33 cellular contexts compared by ENCODE assay signal in the genomic region with DNA sequence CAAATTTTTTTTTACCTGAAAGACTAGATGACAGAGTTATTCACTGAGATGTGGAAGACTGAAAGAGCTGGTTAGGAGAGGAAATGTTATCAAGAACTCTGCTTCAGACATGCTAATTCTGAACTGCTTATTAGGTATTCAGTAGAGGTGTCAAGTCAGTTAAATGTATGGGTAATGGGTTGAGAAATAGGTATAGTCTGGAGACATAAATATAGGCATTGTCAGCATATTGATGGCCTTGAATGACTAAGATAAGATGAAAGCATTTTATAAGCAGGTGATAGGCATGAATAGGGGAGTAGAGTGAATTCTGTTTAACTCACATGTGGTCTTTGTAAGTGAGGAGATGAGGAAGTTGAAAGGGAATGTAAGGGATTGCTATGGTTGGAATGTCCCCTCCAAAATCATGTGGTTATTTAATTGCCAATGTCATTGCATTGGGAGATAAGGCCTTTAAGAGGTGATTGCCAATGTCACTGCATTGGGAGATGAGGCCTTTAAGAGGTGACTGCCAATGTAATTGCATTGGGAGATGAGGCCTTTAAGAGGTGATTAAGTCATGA.
"Had no signal": no experiment of that assay in that cellular context is flagged by ENCODE, and none has a peak within 500 bp of the region (broad histone marks: within the 10 kb centered on the region; RNA-seq: fewer than 3 reads in every experiment).

No MANE protein-coding gene starts in this region.

- DNase-seq: activated CD4-positive, alpha-beta memory T cell treated with anti-CD3 and anti-CD28 coated beads for 36 hours; activated CD4-positive, alpha-beta T cell treated with anti-CD3 and anti-CD28 coated beads for 36 hours; activated CD4-positive, alpha-beta T cell treated with anti-CD3 and anti-CD28 coated beads, Interleukin-2, amount 10 ng/mL, durations not matched to agents 24 days and 14 days; activated CD4-positive, CD25-positive, alpha-beta regulatory T cell; activated CD4-positive, CD25-positive, alpha-beta regulatory T cell treated with anti-CD3 and anti-CD28 coated beads, Interleukin-2, amount 50 U/mL, for 72 hours; activated CD8-positive, alpha-beta memory T cell treated with anti-CD3 and anti-CD28 coated beads, Interleukin-2, amount 10 ng/mL, durations not matched to agents 7 days and 5 days; activated CD8-positive, alpha-beta memory T cell treated with anti-CD3 and anti-CD28 coated beads, Interleukin-2, amount 50 U/mL, for 4 hours; activated CD8-positive, alpha-beta T cell treated with anti-CD3 and anti-CD28 coated beads, Interleukin-2, amount 10 ng/mL, durations not matched to agents 7 days and 5 days; activated effector memory CD4-positive, alpha-beta T cell treated with anti-CD3 and anti-CD28 coated beads, Interleukin-2, amount 50 U/mL, for 16 hours; activated naive CD4-positive, alpha-beta T cell treated with anti-CD3 and anti-CD28 coated beads for 36 hours; activated naive CD8-positive, alpha-beta T cell treated with anti-CD3 and anti-CD28 coated beads for 36 hours; activated naive CD8-positive, alpha-beta T cell treated with anti-CD3 and anti-CD28 coated beads, Interleukin-2, amount 50 U/mL, for 24 hours; activated T-cell treated with anti-CD3 and anti-CD28 coated beads, Interleukin-2, amount 50 U/mL, for 1 hour; activated T-cell treated with anti-CD3 and anti-CD28 coated beads, Interleukin-2, amount 50 U/mL, for 48 hours; adrenal gland; amygdala; aorta; body of pancreas; caudate nucleus; cortex of kidney; dermis blood vessel endothelial cell; effector CD4-positive, alpha-beta T cell; effector memory CD8-positive, alpha-beta T cell; erythroblast; foreskin keratinocyte; gastrocnemius medialis; glutamatergic neuron; heart left ventricle had no signal

- H3K4me1 ChIP-seq: adrenal gland, body of pancreas, esophagus muscularis mucosa, foreskin keratinocyte, gastrocnemius medialis, heart left ventricle had no signal

- H3K27me3 ChIP-seq: adrenal gland, body of pancreas, esophagus muscularis mucosa, foreskin keratinocyte, gastrocnemius medialis, heart left ventricle had no signal

- H3K27me3 Mint-ChIP-seq: activated CD4-positive, alpha-beta memory T cell treated with anti-CD3 and anti-CD28 coated beads for 36 hours; activated CD4-positive, alpha-beta T cell treated with anti-CD3 and anti-CD28 coated beads for 36 hours; activated CD4-positive, alpha-beta T cell treated with anti-CD3 and anti-CD28 coated beads, Interleukin-2, amount 10 ng/mL, durations not matched to agents 24 days and 14 days; activated CD8-positive, alpha-beta memory T cell treated with anti-CD3 and anti-CD28 coated beads, Interleukin-2, amount 10 ng/mL, durations not matched to agents 7 days and 5 days; activated naive CD4-positive, alpha-beta T cell treated with anti-CD3 and anti-CD28 coated beads, Interleukin-2, amount 50 U/mL, for 24 hours; activated naive CD8-positive, alpha-beta T cell treated with anti-CD3 and anti-CD28 coated beads for 36 hours; activated naive CD8-positive, alpha-beta T cell treated with anti-CD3 and anti-CD28 coated beads, Interleukin-2, amount 50 U/mL, for 24 hours; effector memory CD8-positive, alpha-beta T cell had no signal

- H3K9me3 ChIP-seq: adrenal gland, body of pancreas, esophagus muscularis mucosa, gastrocnemius medialis, heart left ventricle had no signal

- H3K36me3 ChIP-seq: adrenal gland, esophagus muscularis mucosa, gastrocnemius medialis, heart left ventricle had no signal

- H3K27ac Mint-ChIP-seq: activated CD4-positive, alpha-beta memory T cell treated with anti-CD3 and anti-CD28 coated beads for 36 hours; activated CD4-positive, alpha-beta T cell treated with anti-CD3 and anti-CD28 coated beads for 36 hours; activated CD4-positive, alpha-beta T cell treated with anti-CD3 and anti-CD28 coated beads, Interleukin-2, amount 10 ng/mL, durations not matched to agents 24 days and 14 days; activated CD8-positive, alpha-beta memory T cell treated with anti-CD3 and anti-CD28 coated beads, Interleukin-2, amount 10 ng/mL, durations not matched to agents 7 days and 5 days; activated CD8-positive, alpha-beta T cell treated with anti-CD3 and anti-CD28 coated beads, Interleukin-2, amount 10 ng/mL, durations not matched to agents 7 days and 5 days; activated naive CD4-positive, alpha-beta T cell treated with anti-CD3 and anti-CD28 coated beads for 36 hours; activated naive CD4-positive, alpha-beta T cell treated with anti-CD3 and anti-CD28 coated beads, Interleukin-2, amount 50 U/mL, for 24 hours; activated naive CD8-positive, alpha-beta T cell treated with anti-CD3 and anti-CD28 coated beads for 36 hours; activated naive CD8-positive, alpha-beta T cell treated with anti-CD3 and anti-CD28 coated beads, Interleukin-2, amount 50 U/mL, for 24 hours; activated T-helper 1 cell treated with anti-CD3 and anti-CD28 coated beads, Interleukin-12 subunit alpha, Interleukin-12 subunit beta, Interleukin-2, Interleukin-4 antibody, amounts not matched to agents 30 ng/mL and 10 ng/mL and 1 ng/mL, durations not matched to agents 14 hours and 24 hours and 36 hours; activated T-helper 2 cell treated with anti-CD3 and anti-CD28 coated beads, Interferon-gamma antibody, Interleukin-2, Interleukin-4, amounts not matched to agents 10 μg/mL and 5 μg/mL and 100 μg/mL, durations not matched to agents 14 hours and 24 hours and 36 hours; effector memory CD8-positive, alpha-beta T cell; T-helper 2 cell treated with Interferon-gamma antibody and Interleukin-4, amounts not matched to agents 5 μg/mL and 100 μg/mL, for 36 hours had no signal

- H3K9me3 Mint-ChIP-seq: activated CD4-positive, alpha-beta T cell treated with anti-CD3 and anti-CD28 coated beads, Interleukin-2, amount 10 ng/mL, durations not matched to agents 24 days and 14 days; activated naive CD4-positive, alpha-beta T cell treated with anti-CD3 and anti-CD28 coated beads, Interleukin-2, amount 50 U/mL, for 24 hours; activated naive CD8-positive, alpha-beta T cell treated with anti-CD3 and anti-CD28 coated beads for 36 hours; activated T-helper 1 cell treated with anti-CD3 and anti-CD28 coated beads, Interleukin-12 subunit alpha, Interleukin-12 subunit beta, Interleukin-2, Interleukin-4 antibody, amounts not matched to agents 30 ng/mL and 10 ng/mL and 1 ng/mL, durations not matched to agents 14 hours and 24 hours and 36 hours had no signal

- H3K4me3 Mint-ChIP-seq: activated CD4-positive, alpha-beta memory T cell treated with anti-CD3 and anti-CD28 coated beads for 36 hours; activated CD4-positive, alpha-beta T cell treated with anti-CD3 and anti-CD28 coated beads for 36 hours; activated CD4-positive, alpha-beta T cell treated with anti-CD3 and anti-CD28 coated beads, Interleukin-2, amount 10 ng/mL, durations not matched to agents 24 days and 14 days; activated CD8-positive, alpha-beta memory T cell treated with anti-CD3 and anti-CD28 coated beads, Interleukin-2, amount 10 ng/mL, durations not matched to agents 7 days and 5 days; activated CD8-positive, alpha-beta T cell treated with anti-CD3 and anti-CD28 coated beads, Interleukin-2, amount 10 ng/mL, durations not matched to agents 7 days and 5 days; activated naive CD4-positive, alpha-beta T cell treated with anti-CD3 and anti-CD28 coated beads for 36 hours; activated naive CD4-positive, alpha-beta T cell treated with anti-CD3 and anti-CD28 coated beads, Interleukin-2, amount 50 U/mL, for 24 hours; activated naive CD8-positive, alpha-beta T cell treated with anti-CD3 and anti-CD28 coated beads for 36 hours; activated naive CD8-positive, alpha-beta T cell treated with anti-CD3 and anti-CD28 coated beads, Interleukin-2, amount 50 U/mL, for 24 hours; activated T-helper 1 cell treated with anti-CD3 and anti-CD28 coated beads, Interleukin-12 subunit alpha, Interleukin-12 subunit beta, Interleukin-2, Interleukin-4 antibody, amounts not matched to agents 30 ng/mL and 10 ng/mL and 1 ng/mL, durations not matched to agents 14 hours and 24 hours and 36 hours; effector memory CD8-positive, alpha-beta T cell; T-helper 2 cell treated with Interferon-gamma antibody and Interleukin-4, amounts not matched to agents 5 μg/mL and 100 μg/mL, for 36 hours had no signal

- H3K36me3 Mint-ChIP-seq: activated CD4-positive, alpha-beta memory T cell treated with anti-CD3 and anti-CD28 coated beads for 36 hours; activated CD8-positive, alpha-beta memory T cell treated with anti-CD3 and anti-CD28 coated beads, Interleukin-2, amount 10 ng/mL, durations not matched to agents 7 days and 5 days; activated naive CD4-positive, alpha-beta T cell treated with anti-CD3 and anti-CD28 coated beads, Interleukin-2, amount 50 U/mL, for 24 hours; activated naive CD8-positive, alpha-beta T cell treated with anti-CD3 and anti-CD28 coated beads for 36 hours had no signal

- H3K4me1 Mint-ChIP-seq: activated CD4-positive, alpha-beta T cell treated with anti-CD3 and anti-CD28 coated beads for 36 hours; activated CD4-positive, alpha-beta T cell treated with anti-CD3 and anti-CD28 coated beads, Interleukin-2, amount 10 ng/mL, durations not matched to agents 24 days and 14 days; activated CD8-positive, alpha-beta memory T cell treated with anti-CD3 and anti-CD28 coated beads, Interleukin-2, amount 10 ng/mL, durations not matched to agents 7 days and 5 days; activated naive CD4-positive, alpha-beta T cell treated with anti-CD3 and anti-CD28 coated beads, Interleukin-2, amount 50 U/mL, for 24 hours; activated naive CD8-positive, alpha-beta T cell treated with anti-CD3 and anti-CD28 coated beads for 36 hours; activated naive CD8-positive, alpha-beta T cell treated with anti-CD3 and anti-CD28 coated beads, Interleukin-2, amount 50 U/mL, for 24 hours had no signal

- H3K27ac ChIP-seq: adrenal gland, body of pancreas, esophagus muscularis mucosa, foreskin keratinocyte, gastrocnemius medialis, heart left ventricle had no signal

- H3K4me3 ChIP-seq: adrenal gland, body of pancreas, esophagus muscularis mucosa, gastrocnemius medialis, heart left ventricle had no signal

- ATAC-seq: activated CD4-positive, alpha-beta T cell treated with anti-CD3 and anti-CD28 coated beads for 36 hours; activated CD8-positive, alpha-beta memory T cell treated with anti-CD3 and anti-CD28 coated beads, Interleukin-2, amount 10 ng/mL, durations not matched to agents 7 days and 5 days; activated CD8-positive, alpha-beta T cell treated with anti-CD3 and anti-CD28 coated beads, Interleukin-2, amount 10 ng/mL, durations not matched to agents 7 days and 5 days; activated naive CD8-positive, alpha-beta T cell treated with anti-CD3 and anti-CD28 coated beads, Interleukin-2, amount 50 U/mL, for 24 hours; body of pancreas; effector memory CD8-positive, alpha-beta T cell; foreskin keratinocyte; gastrocnemius medialis; heart left ventricle had no signal
